1 cellular context compared by ENCODE assay signal in the genomic region with DNA sequence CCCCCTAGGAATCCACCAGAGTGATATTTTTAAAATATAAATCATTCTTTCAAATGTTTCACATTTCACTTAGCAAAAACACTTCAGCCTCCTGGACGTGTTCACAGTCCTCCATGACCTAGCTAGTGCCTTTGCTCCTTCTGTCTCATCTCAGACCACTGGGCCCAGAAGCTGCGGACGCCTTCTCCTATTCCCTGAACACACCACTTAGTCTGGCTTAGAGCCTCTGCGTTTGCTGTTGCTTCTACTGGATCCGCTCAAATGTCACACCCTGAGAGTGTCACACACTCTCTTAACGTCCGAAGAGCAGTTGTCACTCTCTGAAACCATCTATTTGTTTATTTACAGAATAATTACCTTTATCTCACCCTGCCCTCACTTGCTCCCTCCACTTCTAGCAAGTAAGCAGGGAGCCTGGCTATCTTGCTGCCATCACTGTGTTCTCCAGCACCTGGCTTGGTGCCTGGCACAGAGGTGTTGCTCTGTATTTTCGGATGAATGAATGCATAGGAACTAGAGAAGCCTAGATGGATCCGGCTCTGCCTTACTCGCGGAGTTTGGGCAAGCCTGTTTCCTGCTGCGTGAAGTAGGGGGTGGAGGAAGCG.
TF ChIP-seq lines count a peak whose summit lies in the region.

No MANE protein-coding gene starts in this region.

TF ChIP-seq in GM23338, 12 proteins besides CTCF, POLR2A, EP300 and RAD21 (continued from another document):
- TF ChIP-seq, protein P1, sequence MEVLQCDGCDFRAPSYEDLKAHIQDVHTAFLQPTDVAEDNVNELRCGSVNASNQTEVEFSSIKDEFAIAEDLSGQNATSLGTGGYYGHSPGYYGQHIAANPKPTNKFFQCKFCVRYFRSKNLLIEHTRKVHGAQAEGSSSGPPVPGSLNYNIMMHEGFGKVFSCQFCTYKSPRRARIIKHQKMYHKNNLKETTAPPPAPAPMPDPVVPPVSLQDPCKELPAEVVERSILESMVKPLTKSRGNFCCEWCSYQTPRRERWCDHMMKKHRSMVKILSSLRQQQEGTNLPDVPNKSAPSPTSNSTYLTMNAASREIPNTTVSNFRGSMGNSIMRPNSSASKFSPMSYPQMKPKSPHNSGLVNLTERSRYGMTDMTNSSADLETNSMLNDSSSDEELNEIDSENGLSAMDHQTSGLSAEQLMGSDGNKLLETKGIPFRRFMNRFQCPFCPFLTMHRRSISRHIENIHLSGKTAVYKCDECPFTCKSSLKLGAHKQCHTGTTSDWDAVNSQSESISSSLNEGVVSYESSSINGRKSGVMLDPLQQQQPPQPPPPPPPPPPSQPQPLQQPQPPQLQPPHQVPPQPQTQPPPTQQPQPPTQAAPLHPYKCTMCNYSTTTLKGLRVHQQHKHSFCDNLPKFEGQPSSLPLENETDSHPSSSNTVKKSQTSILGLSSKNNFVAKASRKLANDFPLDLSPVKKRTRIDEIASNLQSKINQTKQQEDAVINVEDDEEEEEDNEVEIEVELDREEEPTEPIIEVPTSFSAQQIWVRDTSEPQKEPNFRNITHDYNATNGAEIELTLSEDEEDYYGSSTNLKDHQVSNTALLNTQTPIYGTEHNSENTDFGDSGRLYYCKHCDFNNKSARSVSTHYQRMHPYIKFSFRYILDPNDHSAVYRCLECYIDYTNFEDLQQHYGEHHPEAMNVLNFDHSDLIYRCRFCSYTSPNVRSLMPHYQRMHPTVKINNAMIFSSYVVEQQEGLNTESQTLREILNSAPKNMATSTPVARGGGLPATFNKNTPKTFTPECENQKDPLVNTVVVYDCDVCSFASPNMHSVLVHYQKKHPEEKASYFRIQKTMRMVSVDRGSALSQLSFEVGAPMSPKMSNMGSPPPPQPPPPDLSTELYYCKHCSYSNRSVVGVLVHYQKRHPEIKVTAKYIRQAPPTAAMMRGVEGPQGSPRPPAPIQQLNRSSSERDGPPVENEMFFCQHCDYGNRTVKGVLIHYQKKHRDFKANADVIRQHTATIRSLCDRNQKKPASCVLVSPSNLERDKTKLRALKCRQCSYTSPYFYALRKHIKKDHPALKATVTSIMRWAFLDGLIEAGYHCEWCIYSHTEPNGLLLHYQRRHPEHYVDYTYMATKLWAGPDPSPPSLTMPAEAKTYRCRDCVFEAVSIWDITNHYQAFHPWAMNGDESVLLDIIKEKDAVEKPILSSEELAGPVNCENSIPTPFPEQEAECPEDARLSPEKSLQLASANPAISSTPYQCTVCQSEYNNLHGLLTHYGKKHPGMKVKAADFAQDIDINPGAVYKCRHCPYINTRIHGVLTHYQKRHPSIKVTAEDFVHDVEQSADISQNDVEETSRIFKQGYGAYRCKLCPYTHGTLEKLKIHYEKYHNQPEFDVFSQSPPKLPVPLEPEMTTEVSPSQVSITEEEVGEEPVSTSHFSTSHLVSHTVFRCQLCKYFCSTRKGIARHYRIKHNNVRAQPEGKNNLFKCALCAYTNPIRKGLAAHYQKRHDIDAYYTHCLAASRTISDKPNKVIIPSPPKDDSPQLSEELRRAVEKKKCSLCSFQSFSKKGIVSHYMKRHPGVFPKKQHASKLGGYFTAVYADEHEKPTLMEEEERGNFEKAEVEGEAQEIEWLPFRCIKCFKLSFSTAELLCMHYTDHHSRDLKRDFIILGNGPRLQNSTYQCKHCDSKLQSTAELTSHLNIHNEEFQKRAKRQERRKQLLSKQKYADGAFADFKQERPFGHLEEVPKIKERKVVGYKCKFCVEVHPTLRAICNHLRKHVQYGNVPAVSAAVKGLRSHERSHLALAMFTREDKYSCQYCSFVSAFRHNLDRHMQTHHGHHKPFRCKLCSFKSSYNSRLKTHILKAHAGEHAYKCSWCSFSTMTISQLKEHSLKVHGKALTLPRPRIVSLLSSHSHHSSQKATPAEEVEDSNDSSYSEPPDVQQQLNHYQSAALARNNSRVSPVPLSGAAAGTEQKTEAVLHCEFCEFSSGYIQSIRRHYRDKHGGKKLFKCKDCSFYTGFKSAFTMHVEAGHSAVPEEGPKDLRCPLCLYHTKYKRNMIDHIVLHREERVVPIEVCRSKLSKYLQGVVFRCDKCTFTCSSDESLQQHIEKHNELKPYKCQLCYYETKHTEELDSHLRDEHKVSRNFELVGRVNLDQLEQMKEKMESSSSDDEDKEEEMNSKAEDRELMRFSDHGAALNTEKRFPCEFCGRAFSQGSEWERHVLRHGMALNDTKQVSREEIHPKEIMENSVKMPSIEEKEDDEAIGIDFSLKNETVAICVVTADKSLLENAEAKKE (CRISPR knock-in tag; IDR thresholded peaks at IDR 0.05) = no peak
- TF ChIP-seq POLR2AphosphoS5 (IDR thresholded peaks at IDR 0.05; ENCODE audit: low read depth) (no peak), NANOG (IDR thresholded peaks at IDR 0.05; ENCODE audit: borderline replicate concordance) (no peak), REST (IDR thresholded peaks at IDR 0.05; ENCODE audit: unreplicated experiment) (no peak)
